Comparison of ENCODE assay signal across 2 cellular contexts in the genomic region with DNA sequence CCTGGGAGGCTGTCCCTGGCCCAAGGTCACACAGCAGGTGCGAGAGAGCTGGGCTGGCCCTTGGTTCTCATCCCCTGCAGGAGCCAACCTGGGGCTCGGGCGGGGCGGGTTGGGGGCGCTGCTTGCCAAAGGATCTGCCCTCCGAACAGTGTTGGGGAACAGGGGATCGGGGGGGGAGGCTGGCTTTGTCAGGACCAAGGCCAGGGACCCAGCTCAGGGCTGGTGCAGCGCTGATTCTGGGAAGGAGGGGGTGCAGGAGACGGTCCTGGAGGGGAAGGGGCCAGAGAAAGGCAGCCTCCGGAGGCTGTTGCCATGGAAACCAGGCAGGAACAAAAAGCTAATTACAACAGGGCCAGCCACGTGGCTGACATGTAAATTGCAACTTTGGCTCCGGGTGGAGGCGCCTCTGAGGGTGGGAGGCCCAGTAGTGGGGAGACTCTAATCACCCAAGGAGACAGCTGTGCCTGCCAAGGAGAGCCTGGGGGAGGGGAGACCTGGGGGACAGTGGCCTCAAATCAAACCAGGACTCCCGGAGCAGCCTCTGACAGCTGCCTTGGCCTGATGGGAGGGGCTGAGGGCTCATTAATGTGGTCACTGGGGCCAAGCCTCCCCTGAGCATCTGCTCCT.
TF ChIP-seq lines count a peak whose summit lies in the region.

No MANE protein-coding gene starts in this region.

TF ChIP-seq in A549, 52 proteins besides CTCF, POLR2A, EP300 and RAD21 (continued from another document):
- TF ChIP-seq, protein P1, sequence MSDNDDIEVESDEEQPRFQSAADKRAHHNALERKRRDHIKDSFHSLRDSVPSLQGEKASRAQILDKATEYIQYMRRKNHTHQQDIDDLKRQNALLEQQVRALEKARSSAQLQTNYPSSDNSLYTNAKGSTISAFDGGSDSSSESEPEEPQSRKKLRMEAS (IDR thresholded peaks at IDR 0.05) = peak; percentile 62; the same call in 1 of the 2 replicates
- TF ChIP-seq KDM5A (IDR thresholded peaks at IDR 0.05) = no peak

TF ChIP-seq in liver, 16 proteins besides CTCF, POLR2A, EP300 and RAD21 (continued from another document):
- TF ChIP-seq TAF1 (conservative IDR thresholded peaks at IDR 0.05) = no peak
- no peak for TF ChIP-seq GABPA (IDR thresholded peaks at IDR 0.05 in 1 of 2, conservative IDR thresholded peaks at IDR 0.05 in 1 of 2)
